Comparison of ENCODE assay signal across 16 cellular contexts in the genomic region with DNA sequence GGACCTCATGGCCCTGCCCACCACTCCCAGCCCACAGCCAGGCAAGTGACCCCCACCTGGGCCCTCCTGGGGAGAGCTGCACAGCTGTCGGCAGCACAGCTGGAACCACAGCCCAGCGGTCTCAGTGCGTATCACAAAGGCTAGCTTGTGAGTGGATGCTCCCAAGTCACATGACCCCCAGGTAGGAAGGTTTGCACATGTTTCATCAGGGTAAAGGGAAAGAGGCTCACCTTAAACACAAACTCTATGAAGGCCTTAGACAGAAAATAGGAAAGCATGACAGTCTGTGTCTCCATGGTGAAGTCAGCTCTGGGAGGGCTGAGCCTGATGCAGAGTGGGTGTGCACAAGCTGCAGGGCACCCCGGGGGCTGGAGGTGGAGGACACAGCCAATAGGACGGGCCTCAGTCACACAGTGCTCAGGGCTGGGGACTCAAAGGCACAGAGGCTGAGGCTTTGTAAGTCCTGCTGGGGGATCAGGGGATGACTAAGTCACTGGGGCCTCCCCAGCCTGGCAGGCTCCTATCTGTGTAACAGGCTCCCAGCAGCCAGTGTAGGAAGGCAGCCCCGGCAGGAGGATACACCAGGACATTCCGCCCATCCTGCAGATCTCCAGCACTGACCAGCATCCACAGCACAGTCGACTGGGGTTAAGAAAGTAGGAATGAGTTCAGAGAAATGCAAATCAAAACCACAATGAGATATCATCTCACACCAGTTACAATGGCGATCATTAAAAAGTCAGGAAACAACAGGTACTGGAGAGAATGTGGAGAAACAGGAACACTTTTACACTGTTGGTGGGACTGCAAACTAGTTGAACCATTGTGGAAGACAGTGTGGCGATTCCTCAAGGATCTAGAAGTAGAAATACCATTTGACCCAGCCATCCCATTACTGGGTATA. TPM values are rescaled to one million over a fixed set of nuclear protein-coding genes. Genes with fewer than 3 reads are reported as not detected.
DNase-seq lines count a peak whose midpoint lies in the region; ATAC-seq and TF ChIP-seq lines count a peak whose summit lies in the region.
"Had no signal": no experiment of that assay in that cellular context is flagged by ENCODE, and none has a peak within 500 bp of the region (broad histone marks: within the 10 kb centered on the region; RNA-seq: fewer than 3 reads in every experiment).

No MANE protein-coding gene starts in this region.

- H3K36me3 ChIP-seq in HCT116 (ENCODE audit: control insufficient read depth in 1 of 2, insufficient read depth in 2 of 2, low read length in 2 of 2) (no peaks in the 10 kb centered on the region), RWPE2 (ENCODE audit: low read depth) (peaks cover 13% of the 10 kb centered on the region; the same call in 1 of the 2 replicates), smooth muscle cell (ENCODE audit: low read depth) (no peaks in the 10 kb centered on the region)
- H3K36me3 ChIP-seq: heart left ventricle, sigmoid colon, thoracic aorta had no signal

- peak overlapping the region; percentile 22; the same call in 1 of the 2 replicates for H3K27ac ChIP-seq in HCT116 (ENCODE audit: low read depth, low read length)
- H3K27ac ChIP-seq in RWPE2 (ENCODE audit: poor library complexity, severe bottlenecking): peak overlapping the region; percentile 94
- H3K27ac ChIP-seq in smooth muscle cell (ENCODE audit: low read depth): peak overlapping the region; percentile 61
- H3K27ac ChIP-seq: heart left ventricle, sigmoid colon, thoracic aorta had no signal

- H3K27me3 Mint-ChIP-seq in activated CD4-positive, alpha-beta T cell treated with anti-CD3 and anti-CD28 coated beads, Interleukin-2, amount 10 ng/mL, durations not matched to agents 24 days and 14 days: peaks cover 2% of the 10 kb centered on the region

- POLR2A ChIA-PET in HCT116 (lab: Charles Lee): no interaction called here

- no peaks in the 10 kb centered on the region for H3K36me3 Mint-ChIP-seq in activated CD4-positive, alpha-beta T cell treated with anti-CD3 and anti-CD28 coated beads, Interleukin-2, amount 10 ng/mL, durations not matched to agents 24 days and 14 days (ENCODE audit: low read depth)

- peaks cover 9 to 18% of the 10 kb centered on the region in 2 experiments for H3K4me1 ChIP-seq in HCT116 (ENCODE audit: control insufficient read depth in 1 of 2, insufficient read depth in 2 of 2, low read length in 2 of 2)
- H3K4me1 ChIP-seq in RWPE2 (ENCODE audit: insufficient read depth, poor library complexity, severe bottlenecking): peaks cover 27% of the 10 kb centered on the region
- H3K4me1 ChIP-seq in smooth muscle cell (ENCODE audit: low read depth): peaks cover 17% of the 10 kb centered on the region
- H3K4me1 ChIP-seq: sigmoid colon had no signal

- TF ChIP-seq CTCF in HCT116 (IDR thresholded peaks at IDR 0.05 in 2 of 3, conservative IDR thresholded peaks at IDR 0.05 in 1 of 3; ENCODE audit: borderline replicate concordance in 1 of 3, insufficient read depth in 1 of 3, low read depth in 2 of 3, low read length in 2 of 3) (no peak), RWPE2 (IDR thresholded peaks at IDR 0.05; ENCODE audit: poor library complexity, severe bottlenecking) (no peak), smooth muscle cell (IDR thresholded peaks at IDR 0.05; ENCODE audit: borderline replicate concordance, insufficient read depth, poor library complexity, severe bottlenecking) (no peak)

- DNase-seq in HCT116 (ENCODE audit: low read depth, low spot score) (no peak), RWPE2 (ENCODE audit: low spot score) (no peak), smooth muscle cell (lab: John Stamatoyannopoulos, UW; ENCODE audit: unreplicated experiment) (no peak), NCI-H146 treated with DMSO at 0.1 percent for 48 hours (lab: John Stamatoyannopoulos, UW; ENCODE audit: unreplicated experiment) (no peak), middle frontal gyrus (ENCODE audit: extremely low spot score, low spot score) (no peak)
- DNase-seq in activated CD4-positive, alpha-beta T cell treated with anti-CD3 and anti-CD28 coated beads, Interleukin-2, amount 10 ng/mL, durations not matched to agents 24 days and 14 days: no peak
- DNase-seq: activated CD4-positive, CD25-positive, alpha-beta regulatory T cell treated with anti-CD3 and anti-CD28 coated beads, Interleukin-2, amount 50 U/mL, for 72 hours; activated T-cell treated with anti-CD3 and anti-CD28 coated beads, Interleukin-2, amount 50 U/mL, for 4 hours; amygdala; COR-L47; effector memory CD4-positive, alpha-beta T cell; sigmoid colon had no signal

- H3K9me3 ChIP-seq in HCT116 (ENCODE audit: control insufficient read depth in 1 of 2, insufficient read depth in 1 of 2, low read depth in 1 of 2, low read length in 2 of 2) (no peaks in the 10 kb centered on the region), RWPE2 (ENCODE audit: severe bottlenecking) (no peaks in the 10 kb centered on the region), smooth muscle cell (replicated peaks; ENCODE audit: low read depth) (no peaks in the 10 kb centered on the region)
- H3K9me3 ChIP-seq: heart left ventricle, sigmoid colon, thoracic aorta had no signal

- WGBS in smooth muscle cell (ENCODE audit: low lambda C conversion rate): 59% methylated on average over 10 of the region's 10 CpGs

- no TSS peak for BruUV-seq in HCT116 (replicated peaks; lab: Mats Ljungman, UMichigan)

- TF ChIP-seq POLR2A in HCT116 (IDR thresholded peaks at IDR 0.05; ENCODE audit: borderline replicate concordance, extremely low read depth, insufficient read depth, insufficient read length): no peak

- no peak overlapping the region for H2AFZ ChIP-seq in HCT116 (ENCODE audit: low read depth, low read length, poor library complexity, severe bottlenecking)
- no peak overlapping the region for H2AFZ ChIP-seq in smooth muscle cell (ENCODE audit: low read depth)

- H3K9ac ChIP-seq in HCT116 (ENCODE audit: low read length): peak overlapping the region; percentile 48
- no peak overlapping the region for H3K9ac ChIP-seq in smooth muscle cell (ENCODE audit: low read depth)

- H3K4me3 ChIP-seq in HCT116 (replicated peaks in 1 of 2; ENCODE audit: low read depth in 1 of 2, low read length in 2 of 2) (no peak overlapping the region), RWPE2 (ENCODE audit: severe bottlenecking) (no peak overlapping the region), smooth muscle cell (no peak overlapping the region)
- H3K4me3 ChIP-seq: heart left ventricle, sigmoid colon, thoracic aorta had no signal

- H4K20me1 ChIP-seq in HCT116 (ENCODE audit: insufficient read depth): no peaks in the 10 kb centered on the region
- peaks cover 5% of the 10 kb centered on the region for H4K20me1 ChIP-seq in smooth muscle cell (ENCODE audit: low read depth)

- no peak overlapping the region for H3K4me3 Mint-ChIP-seq in activated CD4-positive, alpha-beta T cell treated with anti-CD3 and anti-CD28 coated beads, Interleukin-2, amount 10 ng/mL, durations not matched to agents 24 days and 14 days
- H3K4me3 Mint-ChIP-seq: activated T-cell treated with anti-CD3 and anti-CD28 coated beads, Interleukin-2, amount 50 U/mL, for 4 hours; neural crest cell had no signal

- H3K4me2 ChIP-seq in HCT116 (ENCODE audit: low read length) (peak overlapping the region; percentile 65), smooth muscle cell (peak overlapping the region; percentile 71)

- no peak for TF ChIP-seq RAD21 in HCT116 (IDR thresholded peaks at IDR 0.05; ENCODE audit: low read depth)

- H3K4me1 Mint-ChIP-seq in activated CD4-positive, alpha-beta T cell treated with anti-CD3 and anti-CD28 coated beads, Interleukin-2, amount 10 ng/mL, durations not matched to agents 24 days and 14 days: no peaks in the 10 kb centered on the region

- H3K9me3 Mint-ChIP-seq in activated CD4-positive, alpha-beta T cell treated with anti-CD3 and anti-CD28 coated beads, Interleukin-2, amount 10 ng/mL, durations not matched to agents 24 days and 14 days: no peaks in the 10 kb centered on the region
- H3K9me3 Mint-ChIP-seq: activated T-cell treated with anti-CD3 and anti-CD28 coated beads, Interleukin-2, amount 50 U/mL, for 4 hours; neural crest cell had no signal

- ATAC-seq in HCT116: peak; percentile 50
- peak; percentile 45 for ATAC-seq in RWPE2 (ENCODE audit: low read depth)
- peak; percentile 43 for ATAC-seq in esophagus mucosa
- ATAC-seq: heart left ventricle had no signal

- CTCF ChIA-PET in HCT116 (lab: Charles Lee): no interaction called here

- no peaks in the 10 kb centered on the region for H3K9me2 ChIP-seq in HCT116 (ENCODE audit: insufficient read depth)

- H3F3A ChIP-seq in smooth muscle cell (ENCODE audit: low read depth): no peaks in the 10 kb centered on the region

- H3K27ac Mint-ChIP-seq in activated CD4-positive, alpha-beta T cell treated with anti-CD3 and anti-CD28 coated beads, Interleukin-2, amount 10 ng/mL, durations not matched to agents 24 days and 14 days: no peak overlapping the region

- no peaks in the 10 kb centered on the region for H3K27me3 ChIP-seq in HCT116 (ENCODE audit: insufficient read depth, low read length)
- no peaks in the 10 kb centered on the region for H3K27me3 ChIP-seq in RWPE2 (ENCODE audit: insufficient read depth, poor library complexity, severe bottlenecking)
- no peaks in the 10 kb centered on the region for H3K27me3 ChIP-seq in smooth muscle cell (ENCODE audit: low read depth)
- H3K27me3 ChIP-seq: heart left ventricle, sigmoid colon had no signal

- H3K79me2 ChIP-seq in HCT116 (ENCODE audit: insufficient read depth, low read length) (peaks cover 3% of the 10 kb centered on the region; the same call in 1 of the 2 replicates), smooth muscle cell (ENCODE audit: low read depth) (no peaks in the 10 kb centered on the region)

- RAD21 ChIA-PET in HCT116 (lab: Charles Lee; ENCODE audit: low non-redundant PET in 1 of 2, low total read pairs in 2 of 2, uncharacterized antibody in 2 of 2, unreplicated experiment in 2 of 2): no interaction called here

- intact Hi-C loops in HCT116 (cut with micrococcal nuclease): no loop called here
- intact Hi-C loops in activated CD4-positive, alpha-beta T cell treated with anti-CD3 and anti-CD28 coated beads, Interleukin-2, amount 10 ng/mL, durations not matched to agents 24 days and 14 days (cut with micrococcal nuclease): no loop called here

TF ChIP-seq in HCT116, 20 proteins besides CTCF, POLR2A, EP300 and RAD21 (continues in another document):
- TF ChIP-seq, protein P1, sequence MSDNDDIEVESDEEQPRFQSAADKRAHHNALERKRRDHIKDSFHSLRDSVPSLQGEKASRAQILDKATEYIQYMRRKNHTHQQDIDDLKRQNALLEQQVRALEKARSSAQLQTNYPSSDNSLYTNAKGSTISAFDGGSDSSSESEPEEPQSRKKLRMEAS (IDR thresholded peaks at IDR 0.05): no peak
- TF ChIP-seq ZFX (IDR thresholded peaks at IDR 0.05) (no peak), CEBPB (IDR thresholded peaks at IDR 0.05; ENCODE audit: low read depth) (no peak), SIN3A (IDR thresholded peaks at IDR 0.05; ENCODE audit: low read depth) (no peak), EZH2 (IDR thresholded peaks at IDR 0.05) (no peak), TCF7L2 (IDR thresholded peaks at IDR 0.05; ENCODE audit: borderline replicate concordance, extremely low read depth, insufficient read depth, insufficient read length) (no peak)

RNA-seq across cellular contexts. Expression of gene CELSR1, which starts 22.0 kb away (rescaled TPM):
- total RNA-seq in HCT116 (2021; ENCODE audit: unreplicated experiment) (19.6 TPM), esophagus mucosa (36.0 TPM), smooth muscle cell (15.2 and 17.6 TPM in 2 replicates)
- polyA plus RNA-seq in HCT116 (2012): 21.9 and 26.8 TPM in 2 replicates
- polyA plus RNA-seq in smooth muscle cell: 3.6 and 12.3 TPM in 2 replicates
- total RNA-seq in activated CD4-positive, alpha-beta T cell treated with anti-CD3 and anti-CD28 coated beads, Interleukin-2, amount 10 ng/mL, durations not matched to agents 24 days and 14 days: 0.36 and 0.37 TPM in 2 replicates

Comparison
In these comparisons a context has a peak if more than half of its experiments do, and no peak if none do; other contexts are left out.
1. H3K27ac ChIP-seq: peak in every context shown above with its lines; median percentile 94 in RWPE2; 61 in smooth muscle cell; 22 in HCT116.
2. RNA of gene CELSR1, which starts 22.0 kb away (total RNA-seq): 36.0 TPM in esophagus mucosa (single experiment), 19.6 TPM in HCT116 (single experiment) and 15.2 to 17.6 TPM in smooth muscle cell; 0.36 to 0.37 TPM in activated CD4-positive, alpha-beta T cell treated with anti-CD3 and anti-CD28 coated beads, Interleukin-2, amount 10 ng/mL, durations not matched to agents 24 days and 14 days; every median in the first group is over 10 times any median in the second.
3. Peak in every context shown above with its lines, with median percentiles within 50 percentile points of each other: ATAC-seq.